ENCODE assay signal across 12 cellular contexts in the genomic region with DNA sequence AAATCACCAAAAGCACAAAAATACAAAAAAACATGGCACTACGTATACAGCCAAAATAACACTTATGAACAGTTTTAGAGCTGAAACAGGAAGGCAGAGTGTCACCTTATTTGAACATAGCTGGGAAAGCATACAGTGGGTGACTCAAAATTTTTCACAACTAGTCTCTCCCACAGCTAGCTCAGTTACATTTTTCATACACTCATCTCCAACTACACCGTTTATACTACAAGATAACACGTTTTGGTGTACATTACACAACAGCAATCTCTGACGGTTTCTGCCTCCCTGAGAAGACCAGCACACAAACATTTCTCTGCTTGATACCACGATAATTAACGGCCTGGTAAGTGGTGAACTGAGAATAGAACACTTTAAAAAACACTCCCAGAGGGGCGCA. TPM values are rescaled to one million over a fixed set of nuclear protein-coding genes. Genes with fewer than 3 reads are reported as not detected.
A peak's percentile ranks its signal among the peaks of the same experiment; 100 is the strongest.
DNase-seq lines count a peak whose midpoint lies in the region; ATAC-seq, FAIRE-seq and TF ChIP-seq lines count a peak whose summit lies in the region.
"Had no signal": no experiment of that assay in that cellular context is flagged by ENCODE, and none has a peak within 500 bp of the region (broad histone marks: within the 10 kb centered on the region; RNA-seq: fewer than 3 reads in every experiment).

No MANE protein-coding gene starts in this region.

- intact Hi-C loops in tibial artery (cut with DNase I; ENCODE audit: low total_unique reads) = loop anchor here (5.0 kb wide), 1 partner anchor 379 kb away; no protein-coding TSS in a partner anchor

- H3K4me3 ChIP-seq in BLaER1 = no peak overlapping the region
- H3K4me3 ChIP-seq in coronary artery = no peak overlapping the region
- H3K4me3 ChIP-seq in tibial artery = no peak overlapping the region
- H3K4me3 ChIP-seq: upper lobe of left lung had no signal

- no peaks in the 10 kb centered on the region for H3K9me3 Mint-ChIP-seq in activated T-helper 17 cell treated with anti-CD3 and anti-CD28 coated beads, Interleukin-2, amount 50 U/mL, for 72 hours
- H3K9me3 Mint-ChIP-seq in memory B cell = no peaks in the 10 kb centered on the region

- TF ChIP-seq CTCF in coronary artery (IDR thresholded peaks at IDR 0.05) (no peak), tibial artery (IDR thresholded peaks at IDR 0.05) (no peak)

- DNase-seq in GM18507 (ENCODE audit: extremely low spot score, insufficient read length, low read depth) (no peak), memory B cell (ENCODE audit: low spot score in 2 of 2) (no peak), coronary artery (ENCODE audit: low spot score) (no peak), GF-D8 (lab: John Stamatoyannopoulos, UW) (no peak), tibial artery (no peak)
- DNase-seq: cerebellar nuclear complex, left ventricle myocardium superior, NCI-H774, upper lobe of left lung had no signal

- peaks cover 7% of the 10 kb centered on the region; the same call in 1 of the 2 replicates for H4K20me1 ChIP-seq in BLaER1

- peak overlapping the region; percentile 55 for H3K27ac Mint-ChIP-seq in activated T-helper 17 cell treated with anti-CD3 and anti-CD28 coated beads, Interleukin-2, amount 50 U/mL, for 72 hours
- H3K27ac Mint-ChIP-seq in memory B cell = peak overlapping the region; percentile 60

- H3K9ac ChIP-seq in BLaER1 = peak overlapping the region; percentile 46; the same call in 1 of the 2 replicates

- peak overlapping the region; percentile 63 for H3K4me2 ChIP-seq in BLaER1

- no peaks in the 10 kb centered on the region for H3K27me3 Mint-ChIP-seq in activated T-helper 17 cell treated with anti-CD3 and anti-CD28 coated beads, Interleukin-2, amount 50 U/mL, for 72 hours
- no peaks in the 10 kb centered on the region for H3K27me3 Mint-ChIP-seq in memory B cell

- peak; percentile 42 for FAIRE-seq in GM18507 (lab: Jason Lieb, UNC)

- peak overlapping the region; percentile 57 for H3K4me3 Mint-ChIP-seq in activated T-helper 17 cell treated with anti-CD3 and anti-CD28 coated beads, Interleukin-2, amount 50 U/mL, for 72 hours
- no peak overlapping the region for H3K4me3 Mint-ChIP-seq in memory B cell

- H3K27ac ChIP-seq in BLaER1 (peak overlapping the region; percentile 57; the same call in 1 of the 2 replicates), coronary artery (no peak overlapping the region), tibial artery (no peak overlapping the region)
- H3K27ac ChIP-seq: upper lobe of left lung had no signal

- peaks cover 25% of the 10 kb centered on the region for H3K36me3 Mint-ChIP-seq in activated T-helper 17 cell treated with anti-CD3 and anti-CD28 coated beads, Interleukin-2, amount 50 U/mL, for 72 hours (ENCODE audit: low read depth)
- peaks cover 8% of the 10 kb centered on the region for H3K36me3 Mint-ChIP-seq in memory B cell

- ATAC-seq in activated T-helper 17 cell treated with anti-CD3 and anti-CD28 coated beads, Interleukin-2, amount 50 U/mL, for 72 hours (replicated peaks) = peak; percentile 41
- no peak for ATAC-seq in memory B cell (ENCODE audit: low read depth)
- no peak for ATAC-seq in HG03442 (IDR thresholded peaks at IDR 0.05; ENCODE audit: unreplicated experiment)
- ATAC-seq: left ventricle myocardium superior had no signal

- H3K4me1 Mint-ChIP-seq in activated T-helper 17 cell treated with anti-CD3 and anti-CD28 coated beads, Interleukin-2, amount 50 U/mL, for 72 hours = peaks cover 19% of the 10 kb centered on the region
- peaks cover 21% of the 10 kb centered on the region for H3K4me1 Mint-ChIP-seq in memory B cell

- H3K9me3 ChIP-seq in BLaER1 (no peaks in the 10 kb centered on the region), tibial artery (no peaks in the 10 kb centered on the region)
- H3K9me3 ChIP-seq: upper lobe of left lung had no signal

- H3K36me3 ChIP-seq in BLaER1 = peaks cover 29% of the 10 kb centered on the region
- H3K36me3 ChIP-seq in tibial artery = peaks cover 0 to 9% (median 6%) of the 10 kb centered on the region in 3 donors

- H3K4me1 ChIP-seq in BLaER1 = peaks cover 46% of the 10 kb centered on the region
- H3K4me1 ChIP-seq in tibial artery = peaks cover 0 to 27% (median 9%) of the 10 kb centered on the region in 4 donors

- no peaks in the 10 kb centered on the region for H3K27me3 ChIP-seq in BLaER1
- H3K27me3 ChIP-seq in tibial artery = no peaks in the 10 kb centered on the region
- H3K27me3 ChIP-seq: upper lobe of left lung had no signal

RNA-seq across cellular contexts. Expression of a gene that starts 2.8 kb away (rescaled TPM):
- total RNA-seq in activated T-helper 17 cell treated with anti-CD3 and anti-CD28 coated beads, Interleukin-2, amount 50 U/mL, for 72 hours = 1 to 10 TPM; 5.1 to 9.3 TPM

RNA-seq across cellular contexts. Expression of a gene that starts 44.4 kb away (rescaled TPM):
- total RNA-seq in activated T-helper 17 cell treated with anti-CD3 and anti-CD28 coated beads, Interleukin-2, amount 50 U/mL, for 72 hours = 10 to 100 TPM; 25.8 to 31.9 TPM
